ENCODE assay signal across 18 cellular contexts in the genomic region with DNA sequence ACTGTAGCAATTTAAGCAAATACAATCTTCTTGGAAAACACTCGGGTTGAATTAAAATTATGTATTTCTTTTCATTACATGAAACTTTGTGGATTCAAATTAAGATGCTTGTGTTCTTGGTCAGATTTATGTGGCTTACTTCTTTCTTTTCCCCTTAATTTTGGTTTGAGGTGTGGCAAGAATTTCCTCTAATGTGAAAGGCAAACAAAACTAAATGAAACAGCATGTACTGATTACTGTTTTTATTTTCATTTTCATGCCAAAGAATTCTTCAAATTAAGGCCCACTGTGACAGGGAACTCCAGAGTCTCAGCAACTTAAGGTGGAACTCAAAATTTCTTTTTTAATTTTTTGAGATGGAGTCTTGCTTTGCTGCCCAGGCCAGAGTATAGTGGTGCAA. TPM values are rescaled to one million over a fixed set of nuclear protein-coding genes. Genes with fewer than 3 reads are reported as not detected.
DNase-seq lines count a peak whose midpoint lies in the region; ATAC-seq and TF ChIP-seq lines count a peak whose summit lies in the region.
"Had no signal": no experiment of that assay in that cellular context is flagged by ENCODE, and none has a peak within 500 bp of the region (broad histone marks: within the 10 kb centered on the region; RNA-seq: fewer than 3 reads in every experiment).

A gene with protein sequence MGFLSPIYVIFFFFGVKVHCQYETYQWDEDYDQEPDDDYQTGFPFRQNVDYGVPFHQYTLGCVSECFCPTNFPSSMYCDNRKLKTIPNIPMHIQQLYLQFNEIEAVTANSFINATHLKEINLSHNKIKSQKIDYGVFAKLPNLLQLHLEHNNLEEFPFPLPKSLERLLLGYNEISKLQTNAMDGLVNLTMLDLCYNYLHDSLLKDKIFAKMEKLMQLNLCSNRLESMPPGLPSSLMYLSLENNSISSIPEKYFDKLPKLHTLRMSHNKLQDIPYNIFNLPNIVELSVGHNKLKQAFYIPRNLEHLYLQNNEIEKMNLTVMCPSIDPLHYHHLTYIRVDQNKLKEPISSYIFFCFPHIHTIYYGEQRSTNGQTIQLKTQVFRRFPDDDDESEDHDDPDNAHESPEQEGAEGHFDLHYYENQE (minus strand): TSS at position 132 of the 400 bp plus-strand sequence. CDS start 6,913 bp downstream, outside the sequence.

- TF ChIP-seq POLR2A in heart left ventricle (IDR thresholded peaks at IDR 0.05) (no peak), gastrocnemius medialis (IDR thresholded peaks at IDR 0.05) (no peak)

- H2AFZ ChIP-seq in ACC112 (ENCODE audit: low read length, unreplicated experiment): peak within 1 kb of the TSS; percentile 82

- H3K79me2 ChIP-seq in ACC112 (ENCODE audit: control insufficient read depth, insufficient read depth, low read length, unreplicated experiment): no peaks in the 10 kb centered on the region

- H3K27ac ChIP-seq in ACC112 (ENCODE audit: low read depth, low read length) (no peak within 1 kb of the TSS), ascending aorta (peak within 1 kb of the TSS; percentile 63 to 71), heart left ventricle (peak within 1 kb of the TSS; percentile 3 to 63 (median 25)), gastrocnemius medialis (peak within 1 kb of the TSS in 1 of 4 donors; percentile 29)
- H3K27ac ChIP-seq: body of pancreas had no signal

- WGBS in heart left ventricle, 4 donors: 51 to 79% (median 70%) methylated on average over 1 of the region's 1 CpG

- H3K9me3 ChIP-seq in ascending aorta (no peaks in the 10 kb centered on the region), heart left ventricle (no peaks in the 10 kb centered on the region), gastrocnemius medialis (no peaks in the 10 kb centered on the region)
- H3K9me3 ChIP-seq: body of pancreas had no signal

- in situ Hi-C loops in gastrocnemius medialis (cut with MboI; ENCODE audit: low sequenced_read_pairs in 4 of 4): no loop called here

- TF ChIP-seq CTCF in ascending aorta (IDR thresholded peaks at IDR 0.05): no peak
- TF ChIP-seq CTCF in heart left ventricle (IDR thresholded peaks at IDR 0.05): no peak
- no peak for TF ChIP-seq CTCF in gastrocnemius medialis (IDR thresholded peaks at IDR 0.05 in 4 of 5, conservative IDR thresholded peaks at IDR 0.05 in 1 of 5)

- DNase-seq in ascending aorta (ENCODE audit: low spot score in 2 of 2): no peak
- no peak for DNase-seq in heart left ventricle
- no peak for DNase-seq in gastrocnemius medialis
- DNase-seq in posterior cingulate gyrus: no peak
- DNase-seq: ACHN; activated CD4-positive, alpha-beta T cell treated with anti-CD3 and anti-CD28 coated beads, Interleukin-2, amount 10 ng/mL, durations not matched to agents 7 days and 5 days; body of pancreas; NCI-H1048; NCI-H226; OCI-M1; substantia nigra had no signal

- ATAC-seq in heart left ventricle (peak in 3 of 4 donors; percentile 46 to 57 (median 55)), gastrocnemius medialis (no peak), GM21423 (IDR thresholded peaks at IDR 0.05; ENCODE audit: unreplicated experiment) (no peak), HG03159 (IDR thresholded peaks at IDR 0.05; ENCODE audit: unreplicated experiment) (no peak), HG03565 (IDR thresholded peaks at IDR 0.05; ENCODE audit: unreplicated experiment) (no peak)
- ATAC-seq: body of pancreas had no signal

- no peaks in the 10 kb centered on the region for H3K36me3 ChIP-seq in ACC112 (ENCODE audit: insufficient read depth, low read length)
- H3K36me3 ChIP-seq in ascending aorta: no peaks in the 10 kb centered on the region
- no peaks in the 10 kb centered on the region for H3K36me3 ChIP-seq in heart left ventricle
- no peaks in the 10 kb centered on the region for H3K36me3 ChIP-seq in gastrocnemius medialis

- intact Hi-C loops in ascending aorta (cut with DNase I) (no loop called here), heart left ventricle (cut with DNase I) (loop anchor here in 1 of 10 donors (5.0 kb wide), 1 partner anchor 72 kb away; no protein-coding TSS in a partner anchor), gastrocnemius medialis (cut with DNase I; ENCODE audit: low total_unique reads) (no loop called here), posterior cingulate gyrus (cut with DNase I) (no loop called here)

- H3K4me3 ChIP-seq in ACC112 (ENCODE audit: low read depth, low read length) (peak within 1 kb of the TSS; percentile 59), ascending aorta (peak within 1 kb of the TSS; percentile 34 to 63), heart left ventricle (peak within 1 kb of the TSS in 10 of 12 donors; percentile 7 to 53 (median 27)), gastrocnemius medialis (peak within 1 kb of the TSS in 3 of 4 donors; percentile 17 to 31 (median 19))
- H3K4me3 ChIP-seq: body of pancreas had no signal

- H3K4me1 ChIP-seq in ACC112 (ENCODE audit: control insufficient read depth, insufficient read depth, low read length, unreplicated experiment) (peaks cover 5% of the 10 kb centered on the region), ascending aorta (peaks cover 4 to 18% of the 10 kb centered on the region in 2 donors), heart left ventricle (peaks cover 0 to 26% (median 0%) of the 10 kb centered on the region in 12 donors), gastrocnemius medialis (no peaks in the 10 kb centered on the region)
- H3K4me1 ChIP-seq: body of pancreas had no signal

- H3K27me3 ChIP-seq in ACC112 (ENCODE audit: insufficient read depth, low read length): no peaks in the 10 kb centered on the region
- no peaks in the 10 kb centered on the region for H3K27me3 ChIP-seq in ascending aorta
- H3K27me3 ChIP-seq in heart left ventricle: no peaks in the 10 kb centered on the region
- H3K27me3 ChIP-seq in gastrocnemius medialis: no peaks in the 10 kb centered on the region
- H3K27me3 ChIP-seq: body of pancreas had no signal

RNA-seq across cellular contexts. Expression of the gene that starts here (rescaled TPM):
- total RNA-seq in ascending aorta: 36.2 TPM
- 10 to 100 TPM in 1 of 9 donors, 1 to 10 TPM in 8; 2.3 to 10.2 (median 5.9) TPM for total RNA-seq in heart left ventricle
- 1 to 10 TPM; 1.5 to 2.6 TPM for polyA plus RNA-seq in heart left ventricle
- 1 to 10 TPM; 1.2 to 4.0 (median 1.9) TPM for total RNA-seq in gastrocnemius medialis
- total RNA-seq: activated CD4-positive, alpha-beta T cell treated with anti-CD3 and anti-CD28 coated beads, Interleukin-2, amount 10 ng/mL, durations not matched to agents 7 days and 5 days; activated T-helper 1 cell treated with anti-CD3 and anti-CD28 coated beads, Interleukin-12 subunit alpha, Interleukin-12 subunit beta, Interleukin-2, Interleukin-4 antibody, amounts not matched to agents 30 ng/mL and 10 ng/mL and 1 ng/mL, durations not matched to agents 14 hours and 24 hours and 36 hours; HT1080; mononuclear cell had no signal

Comparison
In these comparisons a context has a peak if more than half of its experiments do, and no peak if none do; other contexts are left out.
1. ATAC-seq: peak in heart left ventricle (3 of 4); none in gastrocnemius medialis (0 of 2), GM21423 (single experiment), HG03159 (single experiment) and HG03565 (single experiment).
2. Peak in every context shown above with its lines, with median percentiles within 50 percentile points of each other: H3K4me3 ChIP-seq.